In genomic region chr2:228840743-228841114, GRCh38 we compare ENCODE assay signal across 25 cellular contexts.
"Had no signal": no experiment of that assay in that cellular context is flagged by ENCODE, and none has a peak within 500 bp of the region (broad histone marks: within the 10 kb centered on the region; RNA-seq: fewer than 3 reads in every experiment).

No MANE protein-coding gene starts in this region.

- DNase-seq: head of caudate nucleus; hypothalamus; immature natural killer cell; kidney; left colon; mesenchymal stem cell; naive B cell; natural killer cell; nephron progenitor cell; occipital lobe; ovary; sigmoid colon; small intestine; spleen; stimulated activated CD4-positive, alpha-beta T cell treated with anti-CD3 and anti-CD28 coated beads, Interleukin-4, amount 100 ng/mL, for 24 hours; stimulated activated naive CD4-positive, alpha-beta T cell had no signal

- H3K4me3 Mint-ChIP-seq: immature natural killer cell; naive B cell; natural killer cell; nephron progenitor cell; neural progenitor cell; stimulated activated effector memory CD8-positive, alpha-beta T cell treated with anti-CD3 and anti-CD28 coated beads, Interleukin-12 subunit alpha, Interleukin-12 subunit beta, amount 100 ng/mL, for 72 hours; stimulated activated naive CD8-positive, alpha-beta T cell treated with anti-CD3 and anti-CD28 coated beads, Interleukin-15, Interleukin-2, amounts not matched to agents 100 ng/mL and 50 ng/mL, for 24 hours; type B pancreatic cell had no signal

- H3K27me3 Mint-ChIP-seq: naive B cell; stimulated activated naive CD8-positive, alpha-beta T cell treated with anti-CD3 and anti-CD28 coated beads, Interleukin-15, Interleukin-2, amounts not matched to agents 100 ng/mL and 50 ng/mL, for 24 hours; type B pancreatic cell had no signal

- H3K36me3 Mint-ChIP-seq: immature natural killer cell; naive B cell; neural progenitor cell; stimulated activated effector memory CD8-positive, alpha-beta T cell treated with anti-CD3 and anti-CD28 coated beads, Interleukin-12 subunit alpha, Interleukin-12 subunit beta, amount 100 ng/mL, for 72 hours; type B pancreatic cell had no signal

- ATAC-seq: left colon; natural killer cell; stimulated activated effector memory CD8-positive, alpha-beta T cell treated with anti-CD3 and anti-CD28 coated beads, Interleukin-12 subunit alpha, Interleukin-12 subunit beta, amount 100 ng/mL, for 72 hours had no signal

- H3K27ac ChIP-seq: neural progenitor cell, neutrophil, ovary, sigmoid colon, spleen, vagina had no signal

- H3K9me3 Mint-ChIP-seq: nephron progenitor cell; neural progenitor cell; stimulated activated naive CD8-positive, alpha-beta T cell treated with anti-CD3 and anti-CD28 coated beads, Interleukin-15, Interleukin-2, amounts not matched to agents 100 ng/mL and 50 ng/mL, for 24 hours; type B pancreatic cell had no signal

- H3K4me1 ChIP-seq: right atrium auricular region, sigmoid colon, spleen, vagina had no signal

- H3K9me3 ChIP-seq: neutrophil, ovary, right atrium auricular region, sigmoid colon, tibial nerve, vagina had no signal

- H3K36me3 ChIP-seq: neural progenitor cell, neutrophil, ovary, right atrium auricular region, sigmoid colon, spleen, tibial nerve, vagina had no signal

- H3K27me3 ChIP-seq: neural progenitor cell, neutrophil, ovary, right atrium auricular region, sigmoid colon, spleen, tibial nerve, vagina had no signal

- H3K4me3 ChIP-seq: neural progenitor cell, ovary, right atrium auricular region, sigmoid colon, spleen, vagina had no signal

- H3K4me1 Mint-ChIP-seq: immature natural killer cell; naive B cell; natural killer cell; nephron progenitor cell; stimulated activated effector memory CD8-positive, alpha-beta T cell treated with anti-CD3 and anti-CD28 coated beads, Interleukin-12 subunit alpha, Interleukin-12 subunit beta, amount 100 ng/mL, for 72 hours had no signal

- H3K9ac ChIP-seq: neural progenitor cell had no signal

- H3K27ac Mint-ChIP-seq: immature natural killer cell; naive B cell; natural killer cell; nephron progenitor cell; neural progenitor cell; progenitor cell of endocrine pancreas; stimulated activated effector memory CD8-positive, alpha-beta T cell treated with anti-CD3 and anti-CD28 coated beads, Interleukin-12 subunit alpha, Interleukin-12 subunit beta, amount 100 ng/mL, for 72 hours; stimulated activated naive CD8-positive, alpha-beta T cell treated with anti-CD3 and anti-CD28 coated beads, Interleukin-15, Interleukin-2, amounts not matched to agents 100 ng/mL and 50 ng/mL, for 24 hours; type B pancreatic cell had no signal
